ENCODE assay signal across 9 cellular contexts in genomic region chr10:14554091-14554842, GRCh38.
DNase-seq lines count a peak whose midpoint lies in the region; ATAC-seq and TF ChIP-seq lines count a peak whose summit lies in the region.
"Had no signal": no experiment of that assay in that cellular context is flagged by ENCODE, and none has a peak within 500 bp of the region (broad histone marks: within the 10 kb centered on the region; RNA-seq: fewer than 3 reads in every experiment).

No MANE protein-coding gene starts in this region.

- no peaks in the 10 kb centered on the region for H3K9me2 ChIP-seq in Karpas-422 (replicated peaks; ENCODE audit: insufficient read depth, low read length)

- H3K27me3 ChIP-seq in CD8-positive, alpha-beta T cell (ENCODE audit: insufficient read depth, low read length) = no peaks in the 10 kb centered on the region
- H3K27me3 ChIP-seq in Karpas-422 (ENCODE audit: low read length) = no peaks in the 10 kb centered on the region

- CTCF ChIA-PET in CD8-positive, alpha-beta T cell (lab: Charles Lee) = interaction anchor here (0.7 to 4.6 kb wide), 12 partner anchors 8 to 418 kb away, joined by 3 to 27 read pairs (median 4); partner anchors contain the start of gene CDNF
- CTCF ChIA-PET in GM10248 (lab: Yijun Ruan, JAX) = interaction anchor here (0.7 to 6.7 kb wide), 5 partner anchors 15 to 398 kb away, joined by 3 to 50 read pairs (median 4); no protein-coding TSS in a partner anchor

- H3K27ac ChIP-seq in CD8-positive, alpha-beta T cell (ENCODE audit: low read depth, low read length) = peak overlapping the region; percentile 19
- H3K27ac ChIP-seq in Karpas-422 (ENCODE audit: low read length) = peak overlapping the region; percentile 60

- no peaks in the 10 kb centered on the region for H4K20me1 ChIP-seq in Karpas-422 (ENCODE audit: insufficient read depth, low read depth, low read length)

- peaks cover 67% of the 10 kb centered on the region for H3K36me3 Mint-ChIP-seq in CD8-positive, alpha-beta T cell
- H3K36me3 Mint-ChIP-seq in activated naive CD4-positive, alpha-beta T cell treated with anti-CD3 and anti-CD28 coated beads, Interleukin-2, amount 50 U/mL, for 72 hours = peaks cover 17 to 64% of the 10 kb centered on the region in 2 donors
- H3K36me3 Mint-ChIP-seq in memory B cell = peaks cover 16% of the 10 kb centered on the region

- H3K4me2 ChIP-seq in Karpas-422 (ENCODE audit: low read depth, low read length, poor library complexity, severe bottlenecking) = peak overlapping the region; percentile 60

- peaks cover 94% of the 10 kb centered on the region for H3K4me1 Mint-ChIP-seq in CD8-positive, alpha-beta T cell (ENCODE audit: low read depth)
- peaks cover 60% of the 10 kb centered on the region for H3K4me1 Mint-ChIP-seq in memory B cell

- no peaks in the 10 kb centered on the region for H3K9me3 Mint-ChIP-seq in CD8-positive, alpha-beta T cell
- H3K9me3 Mint-ChIP-seq in activated naive CD4-positive, alpha-beta T cell treated with anti-CD3 and anti-CD28 coated beads, Interleukin-2, amount 50 U/mL, for 72 hours = no peaks in the 10 kb centered on the region
- H3K9me3 Mint-ChIP-seq in memory B cell = no peaks in the 10 kb centered on the region
- H3K9me3 Mint-ChIP-seq: neural crest cell had no signal

- no peak for DNase-seq in CD8-positive, alpha-beta T cell
- DNase-seq in Karpas-422 (peak; percentile 61), memory B cell (ENCODE audit: low spot score in 2 of 2) (no peak), GM10248 (ENCODE audit: extremely low spot score) (no peak), NCI-H345 (lab: John Stamatoyannopoulos, UW) (no peak), dedifferentiated amniotic fluid mesenchymal stem cell (ENCODE audit: extremely low spot score) (no peak)
- no peak for DNase-seq in activated naive CD4-positive, alpha-beta T cell treated with anti-CD3 and anti-CD28 coated beads, Interleukin-2, amount 50 U/mL, for 72 hours (ENCODE audit: low spot score in 2 of 2)

- H3K4me3 ChIP-seq in CD8-positive, alpha-beta T cell (ENCODE audit: low read depth, low read length) = peak overlapping the region; percentile 10
- H3K4me3 ChIP-seq in Karpas-422 (ENCODE audit: low read length) = no peak overlapping the region

- peaks cover 5% of the 10 kb centered on the region for H3K36me3 ChIP-seq in CD8-positive, alpha-beta T cell (ENCODE audit: insufficient read depth, low read length)
- H3K36me3 ChIP-seq in Karpas-422 (ENCODE audit: insufficient read depth, low read length) = peaks cover 14% of the 10 kb centered on the region; the same call in 1 of the 2 replicates

- H3K27ac Mint-ChIP-seq in CD8-positive, alpha-beta T cell = peak overlapping the region; percentile 85
- peak overlapping the region; percentile 46 to 77 for H3K27ac Mint-ChIP-seq in activated naive CD4-positive, alpha-beta T cell treated with anti-CD3 and anti-CD28 coated beads, Interleukin-2, amount 50 U/mL, for 72 hours
- peak overlapping the region; percentile 87 for H3K27ac Mint-ChIP-seq in memory B cell

- H3K4me3 Mint-ChIP-seq in CD8-positive, alpha-beta T cell = peak overlapping the region; percentile 68
- peak overlapping the region; percentile 71 for H3K4me3 Mint-ChIP-seq in memory B cell
- H3K4me3 Mint-ChIP-seq: neural crest cell had no signal

- H3K9ac ChIP-seq in Karpas-422 (ENCODE audit: low read length) = no peak overlapping the region

- POLR2A ChIA-PET in CD8-positive, alpha-beta T cell (lab: Charles Lee) = interaction anchor here (0.6 to 3.3 kb wide), 7 partner anchors 10 to 50 kb away, joined by 3 to 12 read pairs (median 4); no protein-coding TSS in a partner anchor
- POLR2A ChIA-PET in GM10248 (lab: Yijun Ruan, JAX) = interaction anchor here (0.6 kb wide), 1 partner anchor 41 kb away, joined by 4 read pairs; no protein-coding TSS in a partner anchor

- peaks cover 96% of the 10 kb centered on the region for H3K4me1 ChIP-seq in CD8-positive, alpha-beta T cell (ENCODE audit: insufficient read depth, low read length)
- H3K4me1 ChIP-seq in Karpas-422 (ENCODE audit: low read length) = peaks cover 54% of the 10 kb centered on the region

- TF ChIP-seq CTCF in CD8-positive, alpha-beta T cell (IDR thresholded peaks at IDR 0.05) = no peak
- no peak for TF ChIP-seq CTCF in GM10248 (IDR thresholded peaks at IDR 0.05; ENCODE audit: control extremely low read depth, extremely low read depth, low read depth, missing control alignments)

- no peaks in the 10 kb centered on the region for H3K27me3 Mint-ChIP-seq in CD8-positive, alpha-beta T cell (ENCODE audit: low read depth)
- no peaks in the 10 kb centered on the region for H3K27me3 Mint-ChIP-seq in memory B cell

- no peak overlapping the region for H2AFZ ChIP-seq in Karpas-422 (ENCODE audit: low read length)

- peak; percentile 27 for ATAC-seq in CD8-positive, alpha-beta T cell
- peak in 1 of 2 donors; percentile 1 for ATAC-seq in activated naive CD4-positive, alpha-beta T cell treated with anti-CD3 and anti-CD28 coated beads, Interleukin-2, amount 50 U/mL, for 72 hours
- ATAC-seq in memory B cell (ENCODE audit: low read depth) (peak; percentile 45), HG02981 (IDR thresholded peaks at IDR 0.05; ENCODE audit: unreplicated experiment) (no peak)

- no peaks in the 10 kb centered on the region for H3K9me3 ChIP-seq in CD8-positive, alpha-beta T cell (ENCODE audit: low read length)
- H3K9me3 ChIP-seq in Karpas-422 (ENCODE audit: low read length) = no peaks in the 10 kb centered on the region

- intact Hi-C loops in CD8-positive, alpha-beta T cell (cut with DNase I, micrococcal nuclease) = loop anchor here in 1 of 2 experiments (1.0 to 5.0 kb wide), 3 partner anchors 11 to 767 kb away; no protein-coding TSS in a partner anchor

- peaks cover 99% of the 10 kb centered on the region for H3K79me2 ChIP-seq in Karpas-422 (ENCODE audit: low read length)
